ENCODE assay signal across 9 cellular contexts in the genomic region with DNA sequence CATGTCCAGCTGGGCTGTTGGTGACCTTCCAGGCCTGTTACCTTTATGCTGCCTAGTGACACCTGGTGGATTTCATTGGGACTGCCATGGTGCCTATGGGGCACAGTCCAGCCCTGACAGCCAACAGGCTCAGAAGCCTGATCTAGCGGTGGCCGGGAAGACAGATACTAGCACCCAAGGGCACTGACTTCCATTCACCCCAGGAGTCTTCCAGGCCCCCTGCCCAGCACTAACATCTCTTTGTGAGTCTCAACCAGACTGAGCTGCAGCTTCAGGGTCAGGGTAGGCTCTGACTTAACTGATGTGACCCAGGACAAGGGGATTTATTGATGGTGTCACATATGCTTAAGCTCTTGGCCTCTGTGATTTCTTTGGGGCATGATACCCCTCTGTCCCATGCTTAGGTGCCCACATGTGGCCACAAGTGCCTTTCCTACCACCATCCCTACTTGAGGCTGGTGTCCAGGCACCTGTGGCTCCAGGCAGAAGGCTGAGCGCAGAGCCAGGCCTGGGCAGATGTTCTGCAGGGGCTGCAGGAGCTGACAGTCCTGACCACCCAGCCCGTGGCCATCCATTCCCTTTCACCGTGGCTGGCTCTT. TPM values are rescaled to one million over a fixed set of nuclear protein-coding genes. Genes with fewer than 3 reads are reported as not detected.
DNase-seq lines count a peak whose midpoint lies in the region; ATAC-seq and TF ChIP-seq lines count a peak whose summit lies in the region.
"Not testable (repeated sequence)": the region's sequence is repeated elsewhere in the genome, so short reads cannot be mapped to it uniquely, and the experiment has no call there.
"Had no signal": no experiment of that assay in that cellular context is flagged by ENCODE, and none has a peak within 500 bp of the region (broad histone marks: within the 10 kb centered on the region; RNA-seq: fewer than 3 reads in every experiment).

No MANE protein-coding gene starts in this region.

- not testable (repeated sequence) for H3K27me3 Mint-ChIP-seq in Caco-2 (ENCODE audit: insufficient read depth, unreplicated experiment); activated CD4-positive, alpha-beta memory T cell treated with anti-CD3 and anti-CD28 coated beads, Interleukin-2, amount 10 ng/mL, durations not matched to agents 7 days and 5 days

- TF ChIP-seq CTCF in Caco-2 (IDR thresholded peaks at IDR 0.05; ENCODE audit: insufficient read depth in 1 of 2, low read depth in 1 of 2, low read length in 1 of 2, severe bottlenecking in 1 of 2, unreplicated experiment in 1 of 2): peak; percentile 19 to 70
- peak; percentile 52 for TF ChIP-seq CTCF in brain microvascular endothelial cell (IDR thresholded peaks at IDR 0.05; ENCODE audit: low read depth, low read length, missing control alignments)
- peak; percentile 80 for TF ChIP-seq CTCF in left ventricle myocardium inferior (IDR thresholded peaks at IDR 0.05; ENCODE audit: borderline replicate concordance)
- TF ChIP-seq CTCF in parathyroid adenoma (IDR thresholded peaks at IDR 0.05): peak; percentile 61

- not testable (repeated sequence) for H3K79me2 ChIP-seq in parathyroid adenoma

- POLR2A ChIA-PET in Caco-2 (lab: Charles Lee); activated CD4-positive, alpha-beta memory T cell treated with anti-CD3 and anti-CD28 coated beads, Interleukin-2, amount 10 ng/mL, durations not matched to agents 7 days and 5 days (lab: Charles Lee): not testable (repeated sequence)

- not testable (repeated sequence) for H3K9ac ChIP-seq in parathyroid adenoma

- not testable (repeated sequence) for H2AFZ ChIP-seq in parathyroid adenoma

- not testable (repeated sequence) for H3K4me3 ChIP-seq in Caco-2 (ENCODE audit: low read depth, low read length); brain microvascular endothelial cell (ENCODE audit: low read depth, low read length); left ventricle myocardium inferior; parathyroid adenoma (ENCODE audit: low read depth, low read length)

- intact Hi-C loops in Caco-2 (cut with micrococcal nuclease; ENCODE audit: unreplicated experiment); left ventricle myocardium inferior (cut with micrococcal nuclease): not testable (repeated sequence)

- H3K4me2 ChIP-seq in parathyroid adenoma (ENCODE audit: low read length): not testable (repeated sequence)

- not testable (repeated sequence) for H3K36me3 ChIP-seq in Caco-2 (ENCODE audit: control insufficient read depth, insufficient read depth, low read length); brain microvascular endothelial cell (replicated peaks); left ventricle myocardium inferior; parathyroid adenoma (ENCODE audit: control insufficient read depth, insufficient read depth, low read length)

- not testable (repeated sequence) for H3K4me3 Mint-ChIP-seq in Caco-2 (ENCODE audit: unreplicated experiment); activated CD4-positive, alpha-beta memory T cell treated with anti-CD3 and anti-CD28 coated beads, Interleukin-2, amount 10 ng/mL, durations not matched to agents 7 days and 5 days

- not testable (repeated sequence) for H3K9me3 ChIP-seq in Caco-2; left ventricle myocardium inferior (replicated peaks); parathyroid adenoma (ENCODE audit: control insufficient read depth, low read length)

- H3K9me3 Mint-ChIP-seq in Caco-2 (ENCODE audit: unreplicated experiment); activated CD4-positive, alpha-beta memory T cell treated with anti-CD3 and anti-CD28 coated beads, Interleukin-2, amount 10 ng/mL, durations not matched to agents 7 days and 5 days: not testable (repeated sequence)

- BruUV-seq in Caco-2 (replicated peaks; lab: Mats Ljungman, UMichigan): not testable (repeated sequence)

- not testable (repeated sequence) for H3K36me3 Mint-ChIP-seq in Caco-2 (ENCODE audit: insufficient read depth, unreplicated experiment); activated CD4-positive, alpha-beta memory T cell treated with anti-CD3 and anti-CD28 coated beads, Interleukin-2, amount 10 ng/mL, durations not matched to agents 7 days and 5 days (ENCODE audit: low read depth)

- CTCF ChIA-PET in Caco-2 (lab: Charles Lee): not testable (repeated sequence)
- CTCF ChIA-PET in activated CD4-positive, alpha-beta memory T cell treated with anti-CD3 and anti-CD28 coated beads, Interleukin-2, amount 10 ng/mL, durations not matched to agents 7 days and 5 days (lab: Charles Lee): interaction anchor here (0.7 kb wide), 1 partner anchor 954 kb away, joined by 3 read pairs; no protein-coding TSS in a partner anchor

- in situ Hi-C loops in brain microvascular endothelial cell (cut with HindIII; ENCODE audit: low pct_ligation_motif_present, low sequenced_read_pairs): not testable (repeated sequence)

- not testable (repeated sequence) for H3K4me1 ChIP-seq in Caco-2, left ventricle myocardium inferior, parathyroid adenoma

- H3K27ac ChIP-seq in brain microvascular endothelial cell; left ventricle myocardium inferior (replicated peaks); parathyroid adenoma: not testable (repeated sequence)

- H3K27ac Mint-ChIP-seq in Caco-2 (ENCODE audit: unreplicated experiment); activated CD4-positive, alpha-beta memory T cell treated with anti-CD3 and anti-CD28 coated beads, Interleukin-2, amount 10 ng/mL, durations not matched to agents 7 days and 5 days: not testable (repeated sequence)

- H3K27me3 ChIP-seq in Caco-2 (replicated peaks; ENCODE audit: control insufficient read depth, insufficient read depth, low read length); brain microvascular endothelial cell (replicated peaks); parathyroid adenoma (ENCODE audit: control insufficient read depth, insufficient read depth, low read length): not testable (repeated sequence)
- H3K27me3 ChIP-seq in left ventricle myocardium inferior (ENCODE audit: low read depth): peaks cover 10% of the 10 kb centered on the region

- DNase-seq in Caco-2 (peak; percentile 86 to 90), NCI-H460 (ENCODE audit: extremely low read depth, low read depth) (peak; percentile 68), brain microvascular endothelial cell (peak; percentile 95), left ventricle myocardium inferior (peak; percentile 83)
- DNase-seq in activated CD4-positive, alpha-beta memory T cell treated with anti-CD3 and anti-CD28 coated beads, Interleukin-2, amount 10 ng/mL, durations not matched to agents 7 days and 5 days: peak; percentile 79
- peak; percentile 38 to 59 for DNase-seq in stimulated activated CD8-positive, alpha-beta memory T cell treated with anti-CD3 and anti-CD28 coated beads, Interleukin-7, amount 100 ng/mL, for 48 hours (ENCODE audit: extremely low read depth in 1 of 2, low read depth in 1 of 2)

- not testable (repeated sequence) for H3K4me1 Mint-ChIP-seq in Caco-2 (ENCODE audit: low read depth, unreplicated experiment); activated CD4-positive, alpha-beta memory T cell treated with anti-CD3 and anti-CD28 coated beads, Interleukin-2, amount 10 ng/mL, durations not matched to agents 7 days and 5 days

- ATAC-seq in GM21529 (IDR thresholded peaks at IDR 0.05; ENCODE audit: unreplicated experiment): peak; percentile 69

RNA-seq across cellular contexts. Expression of gene GOLGA6D, which starts 8.0 kb away (rescaled TPM):
- total RNA-seq in Caco-2 (2022) (not detected in 2 replicates), left ventricle myocardium inferior (not detected)
- not detected in 2 replicates for total RNA-seq in NCI-H460 (2014; rRNA removed; shearing (Covaris generic))
- polyA plus RNA-seq in NCI-H460 (2014; cell fraction: nucleus; rRNA removed): 0.06 TPM in 1 of 2 replicates, not detected in the other
- not detected for total RNA-seq in activated CD4-positive, alpha-beta memory T cell treated with anti-CD3 and anti-CD28 coated beads, Interleukin-2, amount 10 ng/mL, durations not matched to agents 7 days and 5 days
- polyA plus RNA-seq: IgD-negative memory B cell had no signal

RNA-seq across cellular contexts. Expression of gene GOLGA6C, which starts 16.5 kb away (rescaled TPM):
- total RNA-seq in Caco-2 (2022): not detected in 2 replicates
- total RNA-seq in NCI-H460 (2014; rRNA removed; shearing (Covaris generic)): not detected in 2 replicates
- 0.14 TPM in 1 of 2 replicates, not detected in the other for polyA plus RNA-seq in NCI-H460 (2014; cell fraction: nucleus; rRNA removed)
- not detected for total RNA-seq in activated CD4-positive, alpha-beta memory T cell treated with anti-CD3 and anti-CD28 coated beads, Interleukin-2, amount 10 ng/mL, durations not matched to agents 7 days and 5 days
- total RNA-seq in left ventricle myocardium inferior: not detected
- polyA plus RNA-seq: IgD-negative memory B cell had no signal
